7 cellular contexts compared by ENCODE assay signal in genomic region chr20:51531141-51531710, GRCh38. TPM values are rescaled to one million over a fixed set of nuclear protein-coding genes. Genes with fewer than 3 reads are reported as not detected.
DNase-seq lines count a peak whose midpoint lies in the region; ATAC-seq and FAIRE-seq lines count a peak whose summit lies in the region.

No MANE protein-coding gene starts in this region.

- peak; percentile 92 for DNase-seq in activated CD8-positive, alpha-beta memory T cell treated with anti-CD3 and anti-CD28 coated beads for 24 hours
- DNase-seq in kidney tubule cell (ENCODE audit: low spot score) (peak; percentile 95), NCI-H1930 (lab: John Stamatoyannopoulos, UW) (no peak), frontal cortex (ENCODE audit: low spot score in 2 of 2) (no peak), SKM-1 treated with dmso at 0.1 percent for 144 hours (lab: John Stamatoyannopoulos, UW; ENCODE audit: unreplicated experiment) (no peak)

- ATAC-seq in GM19438 (IDR thresholded peaks at IDR 0.05; ENCODE audit: low read depth, unreplicated experiment) (peak; percentile 48), HG03354 (IDR thresholded peaks at IDR 0.05; ENCODE audit: poor library complexity, severe bottlenecking, unreplicated experiment) (peak; percentile 59)

- FAIRE-seq in frontal cortex (lab: Jason Lieb, UNC): no peak

RNA-seq across cellular contexts. Expression of gene NFATC2, which starts 11.3 kb away (rescaled TPM):
- 0.41 TPM for total RNA-seq in frontal cortex

Comparison
In these comparisons a context has a peak if more than half of its experiments do, and no peak if none do; other contexts are left out.
1. DNase-seq: peak in activated CD8-positive, alpha-beta memory T cell treated with anti-CD3 and anti-CD28 coated beads for 24 hours (single experiment) and kidney tubule cell (single experiment); none in NCI-H1930 (0 of 2), frontal cortex (0 of 2) and SKM-1 treated with dmso at 0.1 percent for 144 hours (single experiment).